ENCODE assay signal across 15 cellular contexts in genomic region chrX:118062048-118062789, GRCh38. TPM values are rescaled to one million over a fixed set of nuclear protein-coding genes. Genes with fewer than 3 reads are reported as not detected.
DNase-seq lines count a peak whose midpoint lies in the region; ATAC-seq, FAIRE-seq and TF ChIP-seq lines count a peak whose summit lies in the region.
"Had no signal": no experiment of that assay in that cellular context is flagged by ENCODE, and none has a peak within 500 bp of the region (broad histone marks: within the 10 kb centered on the region; RNA-seq: fewer than 3 reads in every experiment).

No MANE protein-coding gene starts in this region.

- peak; percentile 45 for ATAC-seq in HG02678 (IDR thresholded peaks at IDR 0.05; ENCODE audit: unreplicated experiment)
- peak; percentile 58 for ATAC-seq in HG03378 (IDR thresholded peaks at IDR 0.05; ENCODE audit: unreplicated experiment)
- no peak for ATAC-seq in heart right ventricle

- H3K27me3 ChIP-seq in heart right ventricle (no peaks in the 10 kb centered on the region), suprapubic skin (no peaks in the 10 kb centered on the region)
- H3K27me3 ChIP-seq: ovary, transverse colon had no signal

- peaks cover 0 to 4% (median 0%) of the 10 kb centered on the region in 9 donors for H3K4me1 ChIP-seq in heart right ventricle
- no peaks in the 10 kb centered on the region for H3K4me1 ChIP-seq in suprapubic skin
- H3K4me1 ChIP-seq: transverse colon had no signal

- TF ChIP-seq CTCF in heart right ventricle (IDR thresholded peaks at IDR 0.05) (no peak), suprapubic skin (IDR thresholded peaks at IDR 0.05) (no peak)

- TF ChIP-seq EP300 in suprapubic skin (IDR thresholded peaks at IDR 0.05) = no peak

- no peaks in the 10 kb centered on the region for H3K36me3 ChIP-seq in heart right ventricle
- no peaks in the 10 kb centered on the region for H3K36me3 ChIP-seq in suprapubic skin
- H3K36me3 ChIP-seq: ovary, transverse colon had no signal

- FAIRE-seq in H54 (lab: Jason Lieb, UNC) = no peak

- intact Hi-C loops in heart right ventricle (cut with DNase I) = no loop called here

- DNase-seq in SIG-M5 treated with dmso at 0.1 percent for 504 hours (lab: John Stamatoyannopoulos, UW; ENCODE audit: unreplicated experiment) (peak; percentile 20), SIG-M5 (lab: John Stamatoyannopoulos, UW) (no peak), HCEC 1CT (no peak), H54 (ENCODE audit: insufficient read length, low spot score) (no peak), heart right ventricle (no peak), suprapubic skin (ENCODE audit: low spot score in 2 of 2) (no peak)
- DNase-seq: activated naive CD8-positive, alpha-beta T cell treated with anti-CD3 and anti-CD28 coated beads, Interleukin-2, amount 10 ng/mL, durations not matched to agents 7 days and 5 days; mesenchymal stem cell; NCI-H1105; NCI-H510A; ovary; Right ventricle myocardium superior; transverse colon had no signal

- H3K4me3 ChIP-seq in heart right ventricle (no peak overlapping the region), suprapubic skin (no peak overlapping the region)
- H3K4me3 ChIP-seq: ovary, transverse colon had no signal

- WGBS in heart right ventricle, 2 donors = 85 to 94% methylated on average over 4 of the region's 4 CpGs
- 67% methylated on average over 4 of the region's 4 CpGs for WGBS in suprapubic skin

- H3K9me3 ChIP-seq in heart right ventricle = no peaks in the 10 kb centered on the region
- H3K9me3 ChIP-seq in suprapubic skin = no peaks in the 10 kb centered on the region
- H3K9me3 ChIP-seq: ovary, transverse colon had no signal

- H3K27ac ChIP-seq in heart right ventricle (no peak overlapping the region), suprapubic skin (no peak overlapping the region)
- H3K27ac ChIP-seq: ovary, transverse colon had no signal

- TF ChIP-seq POLR2A in H54 (IDR thresholded peaks at IDR 0.05; ENCODE audit: low read depth, low read length) (no peak), suprapubic skin (IDR thresholded peaks at IDR 0.05) (no peak)

RNA-seq across cellular contexts. Expression of gene KLHL13, which starts 54.4 kb away (rescaled TPM):
- total RNA-seq in heart right ventricle (10 to 100 TPM in 6 of 10 donors, 1 to 10 TPM in 4; 2.9 to 18.9 (median 12.0) TPM), suprapubic skin (1 to 10 TPM; 1.1 to 1.7 (median 1.6) TPM)
- 1 to 10 TPM; 2.0 to 2.8 TPM for polyA plus RNA-seq in heart right ventricle

Comparison
In these comparisons a context has a peak if more than half of its experiments do, and no peak if none do; other contexts are left out.
1. ATAC-seq: peak in HG02678 (single experiment) and HG03378 (single experiment); none in heart right ventricle (0 of 8).